In genomic region chrX:115178473-115178872, GRCh38 we compare ENCODE assay signal across 2 cellular contexts.
TF ChIP-seq lines count a peak whose summit lies in the region.

No MANE protein-coding gene starts in this region.

TF ChIP-seq in GM23338, 12 proteins besides CTCF, POLR2A, EP300 and RAD21:
- TF ChIP-seq ETS1 (IDR thresholded peaks at IDR 0.05) (no peak), NANOG (IDR thresholded peaks at IDR 0.05; ENCODE audit: borderline replicate concordance) (no peak), JUNB (IDR thresholded peaks at IDR 0.05; ENCODE audit: unreplicated experiment) (no peak)
TF ChIP-seq in GM23338: peak in this region for 0.

TF ChIP-seq in H1, 55 proteins besides CTCF, POLR2A, EP300 and RAD21:
- TF ChIP-seq RXRA (IDR thresholded peaks at IDR 0.05; ENCODE audit: insufficient read depth, low read depth, low read length): no peak
- TF ChIP-seq SRF (IDR thresholded peaks at IDR 0.05; ENCODE audit: low read depth, low read length): no peak
- no peak for TF ChIP-seq FOSL1 (IDR thresholded peaks at IDR 0.05; ENCODE audit: insufficient read depth, low read depth, low read length)
- no peak for TF ChIP-seq RNF2 (IDR thresholded peaks at IDR 0.05; ENCODE audit: borderline replicate concordance, low read depth, low read length, missing control alignments, poor library complexity, severe bottlenecking)
- TF ChIP-seq CHD2 (IDR thresholded peaks at IDR 0.05; ENCODE audit: low read length): no peak
- TF ChIP-seq SIX5 (IDR thresholded peaks at IDR 0.05; ENCODE audit: low read depth, low read length): no peak
- no peak for TF ChIP-seq YY1 (IDR thresholded peaks at IDR 0.05; ENCODE audit: low read depth, low read length)
- TF ChIP-seq CTBP2 (IDR thresholded peaks at IDR 0.05; ENCODE audit: borderline replicate concordance, insufficient read depth, insufficient read length, low read length): no peak
- no peak for TF ChIP-seq NANOG (IDR thresholded peaks at IDR 0.05; ENCODE audit: insufficient read depth, low read depth, low read length, poor library complexity, severe bottlenecking)
- no peak for TF ChIP-seq E2F6 (IDR thresholded peaks at IDR 0.05)
